9 cellular contexts compared by ENCODE assay signal in the genomic region with DNA sequence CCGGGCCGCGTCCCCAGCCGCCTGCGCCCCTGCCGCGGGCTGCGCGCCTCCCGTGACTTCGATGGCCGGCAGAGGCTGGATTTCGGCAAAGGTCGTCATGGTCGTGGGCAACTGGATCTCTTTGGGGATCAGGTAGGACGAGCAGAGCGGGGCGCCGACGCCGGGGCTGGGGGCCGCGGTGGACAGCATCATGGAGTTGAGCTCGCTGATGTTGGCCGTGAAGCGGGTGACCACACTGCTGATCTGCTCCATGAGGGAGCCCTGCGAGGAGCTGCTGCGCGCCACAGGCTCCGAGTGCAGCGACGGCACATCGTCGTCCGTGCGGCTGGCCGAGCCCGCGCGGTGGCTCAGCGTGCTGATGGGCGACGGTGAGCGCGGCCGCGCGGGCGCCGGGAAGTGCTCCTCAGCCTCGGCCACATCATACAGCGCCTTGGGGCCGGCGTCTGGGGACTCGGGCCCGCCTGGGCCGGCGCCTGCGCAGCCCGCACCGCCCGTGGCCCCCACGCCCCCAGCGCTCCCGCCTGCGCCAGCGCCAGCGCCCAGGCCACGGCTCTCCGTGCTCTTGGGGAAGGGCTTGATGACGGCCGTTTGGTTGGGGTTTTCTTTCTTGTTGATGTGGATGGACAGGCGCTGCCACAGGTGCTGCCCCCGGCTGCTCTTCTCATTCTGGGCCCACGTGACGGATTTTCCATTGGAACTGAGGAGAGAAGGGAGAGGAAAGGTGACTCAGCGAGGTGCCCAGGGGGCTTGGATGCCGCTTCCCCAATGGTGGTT.
DNase-seq lines count a peak whose midpoint lies in the region; ATAC-seq and TF ChIP-seq lines count a peak whose summit lies in the region.
"Had no signal": no experiment of that assay in that cellular context is flagged by ENCODE, and none has a peak within 500 bp of the region (broad histone marks: within the 10 kb centered on the region; RNA-seq: fewer than 3 reads in every experiment).

No MANE protein-coding gene starts in this region.

- peak; percentile 30 to 47 for DNase-seq in NCI-H524 (lab: John Stamatoyannopoulos, UW)
- DNase-seq in NCI-H524 treated with DMSO at 0.1 percent for 48 hours (lab: John Stamatoyannopoulos, UW): no peak
- peak; percentile 38 for DNase-seq in RWPE2 (ENCODE audit: low spot score)
- no peak for DNase-seq in NCI-H1694 treated with DMSO at 0.1 percent for 48 hours (lab: John Stamatoyannopoulos, UW)
- no peak for DNase-seq in DMS79 (lab: John Stamatoyannopoulos, UW)
- no peak for DNase-seq in effector CD4-positive, alpha-beta T cell

- ATAC-seq in RWPE2 (ENCODE audit: low read depth) (peak; percentile 10; the same call in 1 of the 3 replicates), esophagus mucosa (peak; percentile 69)

- H3K4me1 ChIP-seq in RWPE2 (ENCODE audit: insufficient read depth, poor library complexity, severe bottlenecking) (no peaks in the 10 kb centered on the region), neutrophil (ENCODE audit: control insufficient read depth in 1 of 2, insufficient read depth in 1 of 2, low read depth in 1 of 2, low read length in 1 of 2) (peaks cover 14% of the 10 kb centered on the region in 2 experiments)
- H3K4me1 ChIP-seq: BLaER1 had no signal

- H3K9me3 ChIP-seq in RWPE2 (ENCODE audit: severe bottlenecking) (no peaks in the 10 kb centered on the region), neutrophil (no peaks in the 10 kb centered on the region)

- H3K36me3 ChIP-seq in RWPE2 (ENCODE audit: low read depth): no peaks in the 10 kb centered on the region
- no peaks in the 10 kb centered on the region for H3K36me3 ChIP-seq in neutrophil
- H3K36me3 ChIP-seq: BLaER1 had no signal

- H3K4me3 ChIP-seq in RWPE2 (ENCODE audit: severe bottlenecking): peak overlapping the region; percentile 10
- H3K4me3 ChIP-seq in neutrophil (ENCODE audit: low read depth in 1 of 2, low read length in 1 of 2): peak overlapping the region; percentile 26 to 47
- H3K4me3 ChIP-seq: BLaER1 had no signal

- H3K27ac ChIP-seq in RWPE2 (ENCODE audit: poor library complexity, severe bottlenecking) (no peak overlapping the region), neutrophil (no peak overlapping the region)
- H3K27ac ChIP-seq: BLaER1 had no signal

- H3K27me3 ChIP-seq in RWPE2 (ENCODE audit: insufficient read depth, poor library complexity, severe bottlenecking): no peaks in the 10 kb centered on the region
- H3K27me3 ChIP-seq in neutrophil: peaks cover 69% of the 10 kb centered on the region
- H3K27me3 ChIP-seq: BLaER1 had no signal

- no peak for TF ChIP-seq CTCF in RWPE2 (IDR thresholded peaks at IDR 0.05; ENCODE audit: poor library complexity, severe bottlenecking)
- TF ChIP-seq CTCF in neutrophil (IDR thresholded peaks at IDR 0.05): no peak

Comparison
In these comparisons a context has a peak if more than half of its experiments do, and no peak if none do; other contexts are left out.
1. DNase-seq: peak in NCI-H524 (2 of 2) and RWPE2 (single experiment); none in NCI-H524 treated with DMSO at 0.1 percent for 48 hours (single experiment), NCI-H1694 treated with DMSO at 0.1 percent for 48 hours (single experiment), DMS79 (single experiment) and effector CD4-positive, alpha-beta T cell (single experiment).